In the genomic region with DNA sequence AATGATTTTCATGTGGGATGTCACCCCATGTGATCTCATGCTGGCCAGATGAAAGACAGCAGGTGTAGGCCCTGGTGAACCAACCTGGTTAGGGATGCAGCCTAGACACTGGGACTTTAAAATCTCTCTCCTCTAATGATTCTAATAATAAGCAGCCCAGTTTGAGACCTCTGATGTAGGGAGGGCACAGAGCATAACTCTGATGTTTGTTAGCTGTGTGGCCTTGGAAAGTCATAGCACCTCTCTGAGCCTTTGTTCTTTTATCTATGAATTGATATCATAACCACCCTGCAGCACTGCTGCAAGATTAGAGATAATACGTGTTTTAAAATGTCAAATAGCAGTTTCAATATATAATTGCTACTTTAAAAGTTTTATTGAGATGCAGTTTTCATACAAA, we compare ENCODE assay signal across 25 cellular contexts.
"Had no signal": no experiment of that assay in that cellular context is flagged by ENCODE, and none has a peak within 500 bp of the region (broad histone marks: within the 10 kb centered on the region; RNA-seq: fewer than 3 reads in every experiment).

No MANE protein-coding gene starts in this region.

- DNase-seq: colonic mucosa; cortex of kidney; effector CD8-positive, alpha-beta T cell; effector memory CD8-positive, alpha-beta T cell; endodermal cell; esophagus squamous epithelium; foreskin keratinocyte; heart left ventricle; hypothalamus; immature natural killer cell; left cardiac atrium; left lung; left ventricle myocardium superior; lower lobe of right lung; mesendoderm; midbrain; naive thymus-derived CD4-positive, alpha-beta T cell had no signal

- H3K27me3 ChIP-seq: colonic mucosa, esophagus squamous epithelium, foreskin keratinocyte, heart left ventricle, hepatocyte, left lung had no signal

- ATAC-seq: effector memory CD8-positive, alpha-beta T cell; esophagus mucosa; foreskin keratinocyte; gastroesophageal sphincter; heart left ventricle; left cardiac atrium; left lung; left ventricle myocardium superior; lower lobe of right lung; naive thymus-derived CD4-positive, alpha-beta T cell had no signal

- H3K4me2 ChIP-seq: hepatocyte had no signal

- H3K4me3 ChIP-seq: colonic mucosa, esophagus squamous epithelium, gastroesophageal sphincter, heart left ventricle, hepatocyte, left lung, lower lobe of right lung had no signal

- H3K36me3 ChIP-seq: colonic mucosa, esophagus squamous epithelium, gastroesophageal sphincter, heart left ventricle, left lung, lower lobe of right lung had no signal

- FAIRE-seq: endometrium, frontal cortex, islet of Langerhans, keratinocyte had no signal

- H3K79me2 ChIP-seq: hepatocyte had no signal

- H2AFZ ChIP-seq: hepatocyte had no signal

- H3K9me3 ChIP-seq: colonic mucosa, esophagus squamous epithelium, gastroesophageal sphincter, heart left ventricle, left lung, lower lobe of right lung had no signal

- H3K27ac ChIP-seq: colonic mucosa, epithelial cell of prostate, esophagus squamous epithelium, foreskin keratinocyte, gastroesophageal sphincter, heart left ventricle, left lung, lower lobe of right lung had no signal

- H3K4me1 ChIP-seq: colonic mucosa, esophagus squamous epithelium, foreskin keratinocyte, gastroesophageal sphincter, left lung had no signal
